In genomic region chr1:46691997-46692790, GRCh38 we compare ENCODE assay signal across 15 cellular contexts. TPM values are rescaled to one million over a fixed set of nuclear protein-coding genes. Genes with fewer than 3 reads are reported as not detected.
DNase-seq lines count a peak whose midpoint lies in the region; FAIRE-seq and TF ChIP-seq lines count a peak whose summit lies in the region.
"Had no signal": no experiment of that assay in that cellular context is flagged by ENCODE, and none has a peak within 500 bp of the region (broad histone marks: within the 10 kb centered on the region; RNA-seq: fewer than 3 reads in every experiment).

No MANE protein-coding gene starts in this region.

- no peak overlapping the region for H3K4me3 ChIP-seq in epithelial cell of esophagus (ENCODE audit: low read length)
- no peak overlapping the region for H3K4me3 ChIP-seq in BE2C (ENCODE audit: low read depth, low read length)
- H3K4me3 ChIP-seq: BLaER1 had no signal

- no peaks in the 10 kb centered on the region for H3K27me3 ChIP-seq in BE2C
- H3K27me3 ChIP-seq: BLaER1 had no signal

- FAIRE-seq in D721Med (lab: Jason Lieb, UNC) = no peak
- FAIRE-seq: colon, kidney had no signal

- DNase-seq in AG08395 (ENCODE audit: low spot score) (peak; percentile 12), NCI-H226 (peak; percentile 36), epithelial cell of esophagus (ENCODE audit: low read depth) (no peak), mucosa of gallbladder (ENCODE audit: low spot score) (peak; percentile 13), D721Med (ENCODE audit: insufficient read length, low spot score) (no peak), NCI-H1694 treated with DMSO at 0.1 percent for 48 hours (lab: John Stamatoyannopoulos, UW) (no peak), BE2C (no peak), activated gamma-delta T cell (lab: John Stamatoyannopoulos, UW) (no peak)
- DNase-seq: activated CD4-positive, alpha-beta T cell treated with anti-CD3 and anti-CD28 coated beads for 4 hours; activated effector memory CD4-positive, alpha-beta T cell treated with Interleukin-2 at 50 U/mL for 16 hours; kidney; stimulated activated CD4-positive, alpha-beta T cell treated with anti-CD3 and anti-CD28 coated beads, Interleukin-15, amount 100 ng/mL, for 24 hours had no signal

- no peaks in the 10 kb centered on the region for H3K9me3 ChIP-seq in BE2C

- peak; percentile 3 for TF ChIP-seq CTCF in epithelial cell of esophagus (IDR thresholded peaks at IDR 0.05; ENCODE audit: insufficient read depth, low read depth, low read length, missing control alignments)
- no peak for TF ChIP-seq CTCF in D721Med (IDR thresholded peaks at IDR 0.05; ENCODE audit: insufficient read depth, missing control alignments)
- no peak; the same call in 1 of the 2 replicates for TF ChIP-seq CTCF in BE2C (IDR thresholded peaks at IDR 0.05; ENCODE audit: low read depth, low read length)

- no peaks in the 10 kb centered on the region for H3K4me1 ChIP-seq in BE2C

- peaks cover 3% of the 10 kb centered on the region for H3K36me3 ChIP-seq in BE2C

RNA-seq across cellular contexts. Expression of gene TEX38, which starts 20.5 kb away (rescaled TPM):
- total RNA-seq in mucosa of gallbladder = 0.35 TPM
- polyA plus RNA-seq in BE2C (2012; ENCODE audit: insufficient read depth, insufficient read length, low read depth) = not detected
- total RNA-seq: T-helper 1 cell treated with Interleukin-12 subunit alpha and Interleukin-12 subunit beta and Interleukin-4 antibody, amounts not matched to agents 30 ng/mL and 1 ng/mL, for 36 hours had no signal

RNA-seq across cellular contexts. Expression of gene ATPAF1, which starts 24.0 kb away (rescaled TPM):
- 60.5 TPM for total RNA-seq in mucosa of gallbladder
- 28.3 TPM for polyA plus RNA-seq in BE2C (2012; ENCODE audit: insufficient read depth, insufficient read length, low read depth)

RNA-seq across cellular contexts. Expression of gene EFCAB14, which starts 26.7 kb away (rescaled TPM):
- total RNA-seq in mucosa of gallbladder = 128 TPM
- 3.5 TPM for polyA plus RNA-seq in BE2C (2012; ENCODE audit: insufficient read depth, insufficient read length, low read depth)

Comparison
In these comparisons a context has a peak if more than half of its experiments do, and no peak if none do; other contexts are left out.
1. DNase-seq: peak in AG08395 (single experiment), NCI-H226 (single experiment) and mucosa of gallbladder (single experiment); none in epithelial cell of esophagus (single experiment), D721Med (single experiment), NCI-H1694 treated with DMSO at 0.1 percent for 48 hours (single experiment), BE2C (single experiment) and activated gamma-delta T cell (single experiment).